Comparison of ENCODE assay signal across 1 cellular context in genomic region chr1:221655766-221656305, GRCh38.
TF ChIP-seq lines count a peak whose summit lies in the region.

No MANE protein-coding gene starts in this region.

TF ChIP-seq in IMR-90, 13 proteins besides CTCF, POLR2A, EP300 and RAD21 (continued from another document):
- TF ChIP-seq CHD1 (IDR thresholded peaks at IDR 0.05; ENCODE audit: low read depth, low read length) (no peak), USF2 (IDR thresholded peaks at IDR 0.05; ENCODE audit: low read depth, low read length) (no peak), BHLHE40 (IDR thresholded peaks at IDR 0.05; ENCODE audit: low read depth, low read length) (no peak), MAFK (IDR thresholded peaks at IDR 0.05; ENCODE audit: low read depth, low read length) (no peak), NFE2L2 (IDR thresholded peaks at IDR 0.05; ENCODE audit: low read depth, low read length) (no peak), CEBPB (IDR thresholded peaks at IDR 0.05; ENCODE audit: low read depth, low read length) (no peak), RFX5 (IDR thresholded peaks at IDR 0.05; ENCODE audit: low read depth, low read length) (no peak), SMC3 (IDR thresholded peaks at IDR 0.05; ENCODE audit: low read depth, low read length) (no peak), MXI1 (IDR thresholded peaks at IDR 0.05; ENCODE audit: borderline replicate concordance, low read depth, low read length) (no peak), MAZ (IDR thresholded peaks at IDR 0.05; ENCODE audit: borderline replicate concordance, low read depth, low read length) (no peak), RCOR1 (IDR thresholded peaks at IDR 0.05; ENCODE audit: insufficient replicate concordance, low read length) (no peak)
